ENCODE assay signal across 8 cellular contexts in genomic region chr2:97995734-97996624, GRCh38. TPM values are rescaled to one million over a fixed set of nuclear protein-coding genes. Genes with fewer than 3 reads are reported as not detected.
DNase-seq lines count a peak whose midpoint lies in the region; ATAC-seq, FAIRE-seq and TF ChIP-seq lines count a peak whose summit lies in the region.

A gene with protein sequence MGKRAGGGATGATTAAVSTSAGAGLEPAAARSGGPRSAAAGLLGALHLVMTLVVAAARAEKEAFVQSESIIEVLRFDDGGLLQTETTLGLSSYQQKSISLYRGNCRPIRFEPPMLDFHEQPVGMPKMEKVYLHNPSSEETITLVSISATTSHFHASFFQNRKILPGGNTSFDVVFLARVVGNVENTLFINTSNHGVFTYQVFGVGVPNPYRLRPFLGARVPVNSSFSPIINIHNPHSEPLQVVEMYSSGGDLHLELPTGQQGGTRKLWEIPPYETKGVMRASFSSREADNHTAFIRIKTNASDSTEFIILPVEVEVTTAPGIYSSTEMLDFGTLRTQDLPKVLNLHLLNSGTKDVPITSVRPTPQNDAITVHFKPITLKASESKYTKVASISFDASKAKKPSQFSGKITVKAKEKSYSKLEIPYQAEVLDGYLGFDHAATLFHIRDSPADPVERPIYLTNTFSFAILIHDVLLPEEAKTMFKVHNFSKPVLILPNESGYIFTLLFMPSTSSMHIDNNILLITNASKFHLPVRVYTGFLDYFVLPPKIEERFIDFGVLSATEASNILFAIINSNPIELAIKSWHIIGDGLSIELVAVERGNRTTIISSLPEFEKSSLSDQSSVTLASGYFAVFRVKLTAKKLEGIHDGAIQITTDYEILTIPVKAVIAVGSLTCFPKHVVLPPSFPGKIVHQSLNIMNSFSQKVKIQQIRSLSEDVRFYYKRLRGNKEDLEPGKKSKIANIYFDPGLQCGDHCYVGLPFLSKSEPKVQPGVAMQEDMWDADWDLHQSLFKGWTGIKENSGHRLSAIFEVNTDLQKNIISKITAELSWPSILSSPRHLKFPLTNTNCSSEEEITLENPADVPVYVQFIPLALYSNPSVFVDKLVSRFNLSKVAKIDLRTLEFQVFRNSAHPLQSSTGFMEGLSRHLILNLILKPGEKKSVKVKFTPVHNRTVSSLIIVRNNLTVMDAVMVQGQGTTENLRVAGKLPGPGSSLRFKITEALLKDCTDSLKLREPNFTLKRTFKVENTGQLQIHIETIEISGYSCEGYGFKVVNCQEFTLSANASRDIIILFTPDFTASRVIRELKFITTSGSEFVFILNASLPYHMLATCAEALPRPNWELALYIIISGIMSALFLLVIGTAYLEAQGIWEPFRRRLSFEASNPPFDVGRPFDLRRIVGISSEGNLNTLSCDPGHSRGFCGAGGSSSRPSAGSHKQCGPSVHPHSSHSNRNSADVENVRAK (N-terminal part only) (minus strand): TSS chr2:97995948. CDS start chr2:97995662, 286 bp downstream.

- H3K4me3 Mint-ChIP-seq in CD4-positive, CD25-positive, alpha-beta regulatory T cell, result peak within 1 kb of the TSS; percentile 95 to 99 (median 98)

- WGBS in HepG2 (ENCODE audit: low lambda C conversion rate), result 5% methylated on average over 42 of the region's 88 CpGs

- peak; percentile 81 to 90 for TF ChIP-seq POLR2A in HepG2 (IDR thresholded peaks at IDR 0.05; ENCODE audit: insufficient read depth in 1 of 2, low read depth in 2 of 2, low read length in 2 of 2)

- H3K27me3 ChIP-seq in CD4-positive, CD25-positive, alpha-beta regulatory T cell (ENCODE audit: control insufficient read depth, insufficient read depth, low read length), result peaks cover 2% of the 10 kb centered on the region
- H3K27me3 ChIP-seq in HepG2 (ENCODE audit: control insufficient read depth in 1 of 2, insufficient read depth in 2 of 2, low read length in 2 of 2), result no peaks in the 10 kb centered on the region; a peak in 1 of 5 replicates

- ATAC-seq in CD4-positive, CD25-positive, alpha-beta regulatory T cell (ENCODE audit: low read depth in 2 of 2), result peak; percentile 85 to 87
- ATAC-seq in GM19438 (IDR thresholded peaks at IDR 0.05; ENCODE audit: low read depth, unreplicated experiment), result peak; percentile 78
- ATAC-seq in HG03571 (IDR thresholded peaks at IDR 0.05; ENCODE audit: unreplicated experiment), result peak; percentile 68
- ATAC-seq in HepG2, result peak; percentile 93

- peaks cover 35% of the 10 kb centered on the region for H3K4me1 ChIP-seq in CD4-positive, CD25-positive, alpha-beta regulatory T cell (ENCODE audit: control insufficient read depth, insufficient read depth, low read length, poor library complexity, severe bottlenecking)
- peaks cover 70% of the 10 kb centered on the region for H3K4me1 ChIP-seq in HepG2 (ENCODE audit: insufficient read depth, low read length)

- H3K79me2 ChIP-seq in HepG2 (ENCODE audit: insufficient read depth, low read length), result peaks cover 44% of the 10 kb centered on the region

- peak within 1 kb of the TSS; percentile 87 for H2AFZ ChIP-seq in HepG2 (ENCODE audit: low read length)

- H4K20me1 ChIP-seq in HepG2 (ENCODE audit: insufficient read depth, low read length), result peaks cover 38% of the 10 kb centered on the region

- in situ Hi-C loops in HepG2 (cut with HindIII; ENCODE audit: extremely low pct_ligation_motif_present, low pct_unique_long_range_greater_than_20kb), result no loop called here

- H3K4me1 Mint-ChIP-seq in CD4-positive, CD25-positive, alpha-beta regulatory T cell, result peaks cover 28 to 43% (median 36%) of the 10 kb centered on the region in 4 donors

- H3K27ac Mint-ChIP-seq in CD4-positive, CD25-positive, alpha-beta regulatory T cell, result peak within 1 kb of the TSS; percentile 91 to 99 (median 95)

- peak within 1 kb of the TSS; percentile 91 for H3K4me3 ChIP-seq in CD4-positive, CD25-positive, alpha-beta regulatory T cell (ENCODE audit: low read depth, low read length)
- peak within 1 kb of the TSS; percentile 86 to 100 (median 98) for H3K4me3 ChIP-seq in HepG2 (replicated peaks in 1 of 3; ENCODE audit: insufficient read depth in 1 of 3, low read depth in 2 of 3, low read length in 3 of 3)

- FAIRE-seq in HepG2 (lab: Jason Lieb, UNC), result peak; percentile 12

- H3K9me3 ChIP-seq in CD4-positive, CD25-positive, alpha-beta regulatory T cell (ENCODE audit: control insufficient read depth in 2 of 2, low read length in 2 of 2), result no peaks in the 10 kb centered on the region
- no peaks in the 10 kb centered on the region for H3K9me3 ChIP-seq in HepG2 (ENCODE audit: low read length)

- no peak; the same call in 1 of the 2 replicates for TF ChIP-seq CTCF in HepG2 (CRISPR knock-in tag; IDR thresholded peaks at IDR 0.05)

- H3K36me3 Mint-ChIP-seq in CD4-positive, CD25-positive, alpha-beta regulatory T cell, result no peaks in the 10 kb centered on the region

- POLR2A ChIA-PET in HepG2 (lab: Yijun Ruan, JAX), result no interaction called here

- CTCF ChIA-PET in HepG2 (lab: Yijun Ruan, JAX; ENCODE audit: low intra/inter-chr PET ratio, low total read pairs), result no interaction called here

- H3K27ac ChIP-seq in CD4-positive, CD25-positive, alpha-beta regulatory T cell (ENCODE audit: insufficient read depth, low read length, poor library complexity, severe bottlenecking), result peak within 1 kb of the TSS; percentile 93
- peak within 1 kb of the TSS; percentile 96 for H3K27ac ChIP-seq in HepG2 (ENCODE audit: extremely low read length, insufficient read depth, low read length)

- no peaks in the 10 kb centered on the region for H3K36me3 ChIP-seq in CD4-positive, CD25-positive, alpha-beta regulatory T cell (ENCODE audit: control insufficient read depth, insufficient read depth, low read length)
- no peaks in the 10 kb centered on the region for H3K36me3 ChIP-seq in HepG2 (replicated peaks in 1 of 2; ENCODE audit: control insufficient read depth in 1 of 2, insufficient read depth in 2 of 2, low read length in 2 of 2)

- TF ChIP-seq RAD21 in HepG2 (CRISPR knock-in tag; IDR thresholded peaks at IDR 0.05), result 0 out of 2 replicates have a peak, but pooled peaks have one; percentile 17

- intact Hi-C loops in HepG2 (cut with micrococcal nuclease; ENCODE audit: unreplicated experiment), result loop anchor here (2.0 to 10.0 kb wide), 2 partner anchors 189 to 269 kb away; no protein-coding TSS in a partner anchor

- H3K9me3 Mint-ChIP-seq in CD4-positive, CD25-positive, alpha-beta regulatory T cell, result no peaks in the 10 kb centered on the region

- H3K27me3 Mint-ChIP-seq in CD4-positive, CD25-positive, alpha-beta regulatory T cell, result peaks cover 10% of the 10 kb centered on the region

- peak within 1 kb of the TSS; percentile 98 for H3K9ac ChIP-seq in HepG2 (ENCODE audit: insufficient read depth, low read depth, low read length)

- peak in 1 of 2 experiments; percentile 3; a peak in 1 of 4 replicates for TF ChIP-seq EP300 in HepG2 (IDR thresholded peaks at IDR 0.05; ENCODE audit: low read depth in 2 of 2, low read length in 2 of 2)
- TF ChIP-seq EP300 in HepG2 (CRISPR knock-in tag; IDR thresholded peaks at IDR 0.05; ENCODE audit: borderline replicate concordance), result peak; percentile 37

- DNase-seq in CD4-positive, CD25-positive, alpha-beta regulatory T cell, result peak; percentile 91 to 96 (median 95)
- DNase-seq in NCI-H82 (lab: John Stamatoyannopoulos, UW) (peak; percentile 95), dermis blood vessel endothelial cell (peak; percentile 96), HepG2 (ENCODE audit: low spot score) (peak; percentile 88)
- DNase-seq in activated CD4-positive, alpha-beta T cell treated with anti-CD3 and anti-CD28 coated beads, Interleukin-2, amount 50 U/mL, for 48 hours, result peak; percentile 97
- DNase-seq in stimulated activated CD4-positive, alpha-beta T cell treated with anti-CD3 and anti-CD28 coated beads, Interleukin-2, amount 100 ng/mL, for 48 hours, result peak; percentile 96

- no TSS peak for BruUV-seq in HepG2 (replicated peaks; lab: Mats Ljungman, UMichigan)

- H3K4me2 ChIP-seq in HepG2 (ENCODE audit: low read depth, low read length), result peak within 1 kb of the TSS; percentile 99

RNA-seq across cellular contexts. Expression of the gene that starts here (rescaled TPM):
- 34.1 TPM for total RNA-seq in CD4-positive, CD25-positive, alpha-beta regulatory T cell
- 1 to 10 TPM; 6.7 to 8.4 (median 7.7) TPM for polyA plus RNA-seq in CD4-positive, CD25-positive, alpha-beta regulatory T cell
- total RNA-seq in dermis blood vessel endothelial cell, result 22.3 and 30.9 TPM in 2 replicates
- 17.4 and 19.5 TPM in 2 replicates for total RNA-seq in HepG2 (2016; rRNA removed; fragmentation: Illumina TruSeq; extraction: Trizol)
- total RNA-seq in HepG2 (2016; cell fraction: cytosol; rRNA removed; fragmentation: Illumina TruSeq; extraction: Trizol; ENCODE audit: low read depth), result 6.2 and 6.7 TPM in 2 replicates
- 14.1 and 19.5 TPM in 2 replicates for total RNA-seq in HepG2 (2016; cell fraction: insoluble cytoplasmic fraction; rRNA removed; fragmentation: Illumina TruSeq; extraction: Trizol)
- 8.9 and 10.2 TPM in 2 replicates for total RNA-seq in HepG2 (2016; cell fraction: membrane; rRNA removed; fragmentation: Illumina TruSeq; extraction: Trizol)
- 68.2 and 80.1 TPM in 2 replicates for total RNA-seq in HepG2 (2016; cell fraction: nucleus; rRNA removed; fragmentation: Illumina TruSeq; extraction: Trizol)
- polyA plus RNA-seq in HepG2 (2011; rRNA removed), result 15.7 and 17.9 TPM in 2 replicates
- polyA plus RNA-seq in HepG2 (2011; cell fraction: cytosol; rRNA removed), result 6.6 and 8.8 TPM in 2 replicates
- 35.1 and 39.4 TPM in 2 replicates for polyA plus RNA-seq in HepG2 (2011; cell fraction: nucleus; rRNA removed)
- 27.9 and 29.1 TPM in 2 replicates for polyA plus RNA-seq in HepG2 (2012)
- 1.3 and 1.4 TPM in 2 replicates for polyA plus RNA-seq in HepG2 (2016; cell fraction: cytosol; fragmentation: Illumina TruSeq; extraction: Trizol; ENCODE audit: low read depth)
- polyA plus RNA-seq in HepG2 (2016; cell fraction: insoluble cytoplasmic fraction; fragmentation: Illumina TruSeq; extraction: Trizol; ENCODE audit: low read depth), result 10.7 and 13.4 TPM in 2 replicates
- 2.2 and 2.6 TPM in 2 replicates for polyA plus RNA-seq in HepG2 (2016; cell fraction: membrane; fragmentation: Illumina TruSeq; extraction: Trizol; ENCODE audit: low read depth)
- polyA plus RNA-seq in HepG2 (2016; cell fraction: nucleus; fragmentation: Illumina TruSeq; extraction: Trizol; ENCODE audit: insufficient read depth, low read depth), result 67.0 and 67.3 TPM in 2 replicates
- 10.3 and 24.5 TPM in 2 replicates for polyA minus RNA-seq in HepG2 (2011; rRNA and poly(A)+ RNA removed; ENCODE audit: low replicate concordance)
- 23.1 and 25.1 TPM in 2 replicates for polyA minus RNA-seq in HepG2 (2011; cell fraction: cytosol; rRNA and poly(A)+ RNA removed)
- 99.1 and 112 TPM in 2 replicates for polyA minus RNA-seq in HepG2 (2011; cell fraction: nucleus; rRNA and poly(A)+ RNA removed)

Comparison
In these comparisons a context has a peak if more than half of its experiments do, and no peak if none do; other contexts are left out.
1. Peak in every context shown above with its lines: DNase-seq, ATAC-seq, H3K4me3 ChIP-seq and H3K27ac ChIP-seq.